1 cellular context compared by ENCODE assay signal in genomic region chr14:68728342-68729106, GRCh38.
TF ChIP-seq lines count a peak whose summit lies in the region.

No MANE protein-coding gene starts in this region.

TF ChIP-seq in HepG2, 621 proteins besides CTCF, POLR2A, EP300 and RAD21 (continued from another document and continues in another):
- TF ChIP-seq PBX2 (CRISPR knock-in tag; IDR thresholded peaks at IDR 0.05) (no peak), CSRNP1 (CRISPR knock-in tag; IDR thresholded peaks at IDR 0.05) (no peak), SNAPC5 (CRISPR knock-in tag; IDR thresholded peaks at IDR 0.05; ENCODE audit: borderline replicate concordance) (no peak), ARNT2 (CRISPR knock-in tag; IDR thresholded peaks at IDR 0.05; ENCODE audit: low read depth) (no peak), PATZ1 (CRISPR knock-in tag; IDR thresholded peaks at IDR 0.05) (no peak), HOXA7 (CRISPR knock-in tag; IDR thresholded peaks at IDR 0.05) (no peak), ZBTB37 (CRISPR knock-in tag; IDR thresholded peaks at IDR 0.05) (no peak), TCF7L2 (IDR thresholded peaks at IDR 0.05; ENCODE audit: low read depth, low read length) (peak; percentile 63; the same call in 1 of the 2 replicates), ZNF350 (CRISPR knock-in tag; IDR thresholded peaks at IDR 0.05; ENCODE audit: borderline replicate concordance, low read depth) (no peak), MXI1 (IDR thresholded peaks at IDR 0.05; ENCODE audit: borderline replicate concordance, low read depth, low read length) (no peak), SETDB1 (CRISPR knock-in tag; IDR thresholded peaks at IDR 0.05; ENCODE audit: borderline replicate concordance) (no peak), JUNB (CRISPR knock-in tag; IDR thresholded peaks at IDR 0.05; ENCODE audit: borderline replicate concordance) (no peak), NR2F6 (IDR thresholded peaks at IDR 0.05) (peak; percentile 77), NR2F6 (CRISPR knock-in tag; IDR thresholded peaks at IDR 0.05) (peak; percentile 79), NFE2 (CRISPR knock-in tag; IDR thresholded peaks at IDR 0.05) (no peak), ZFP41 (CRISPR knock-in tag; IDR thresholded peaks at IDR 0.05; ENCODE audit: borderline replicate concordance) (no peak), FOXK2 (IDR thresholded peaks at IDR 0.05) (0 out of 2 replicates have a peak, but pooled peaks have one; percentile 11), ZFY (CRISPR knock-in tag; IDR thresholded peaks at IDR 0.05) (no peak), ZIK1 (CRISPR knock-in tag; IDR thresholded peaks at IDR 0.05; ENCODE audit: borderline replicate concordance, low read depth) (no peak), TCF7 (IDR thresholded peaks at IDR 0.05; ENCODE audit: low read depth) (peak; percentile 94), ZNF382 (CRISPR knock-in tag; IDR thresholded peaks at IDR 0.05; ENCODE audit: borderline replicate concordance) (no peak), NFYC (CRISPR knock-in tag; IDR thresholded peaks at IDR 0.05) (no peak), FUBP1 (CRISPR knock-in tag; IDR thresholded peaks at IDR 0.05; ENCODE audit: borderline replicate concordance) (no peak), ZNF292 (CRISPR knock-in tag; IDR thresholded peaks at IDR 0.05; ENCODE audit: borderline replicate concordance, low read depth) (0 out of 2 replicates have a peak, but pooled peaks have one; percentile 61), ZNF784 (CRISPR knock-in tag; IDR thresholded peaks at IDR 0.05; ENCODE audit: borderline replicate concordance) (no peak), KDM5B (CRISPR knock-in tag; IDR thresholded peaks at IDR 0.05; ENCODE audit: borderline replicate concordance) (no peak), DDIT3 (CRISPR knock-in tag; IDR thresholded peaks at IDR 0.05) (no peak), ZNF572 (CRISPR knock-in tag; IDR thresholded peaks at IDR 0.05) (no peak), KLF15 (CRISPR knock-in tag; IDR thresholded peaks at IDR 0.05; ENCODE audit: borderline replicate concordance) (no peak), IRF1 (CRISPR knock-in tag; IDR thresholded peaks at IDR 0.05; ENCODE audit: low read depth) (no peak), ZNF326 (CRISPR knock-in tag; IDR thresholded peaks at IDR 0.05; ENCODE audit: borderline replicate concordance) (no peak), MNT (IDR thresholded peaks at IDR 0.05) (no peak), HNF1B (CRISPR knock-in tag; IDR thresholded peaks at IDR 0.05) (0 out of 2 replicates have a peak, but pooled peaks have one; percentile 66), USF2 (IDR thresholded peaks at IDR 0.05; ENCODE audit: low read depth, low read length) (no peak), USF2 (CRISPR knock-in tag; IDR thresholded peaks at IDR 0.05; ENCODE audit: borderline replicate concordance) (no peak), MXD4 (CRISPR knock-in tag; IDR thresholded peaks at IDR 0.05) (no peak), ZNF770 (CRISPR knock-in tag; IDR thresholded peaks at IDR 0.05) (peak; percentile 98), ZBTB20 (CRISPR knock-in tag; IDR thresholded peaks at IDR 0.05; ENCODE audit: borderline replicate concordance, low read depth) (no peak), ZNF772 (CRISPR knock-in tag; IDR thresholded peaks at IDR 0.05) (no peak)
